ENCODE assay signal across 14 cellular contexts in genomic region chr15:68888419-68888818, GRCh38.
A peak's percentile ranks its signal among the peaks of the same experiment; 100 is the strongest.
DNase-seq lines count a peak whose midpoint lies in the region; ATAC-seq, FAIRE-seq and TF ChIP-seq lines count a peak whose summit lies in the region.
"Had no signal": no experiment of that assay in that cellular context is flagged by ENCODE, and none has a peak within 500 bp of the region (broad histone marks: within the 10 kb centered on the region; RNA-seq: fewer than 3 reads in every experiment).

No MANE protein-coding gene starts in this region.

- no peaks in the 10 kb centered on the region for H3K4me1 ChIP-seq in iPS-15b (ENCODE audit: control insufficient read depth, insufficient read depth, low read length)

- H3K9me3 ChIP-seq in iPS-15b (ENCODE audit: control insufficient read depth, insufficient read depth, low read length): no peaks in the 10 kb centered on the region

- no peak overlapping the region for H3K9ac ChIP-seq in iPS-15b (ENCODE audit: low read depth, low read length)

- peaks cover 5% of the 10 kb centered on the region for H3K27me3 Mint-ChIP-seq in activated T-cell treated with anti-CD3 and anti-CD28 coated beads, Interleukin-2, amount 50 U/mL, for 24 hours

- H3K4me1 Mint-ChIP-seq in activated T-cell treated with anti-CD3 and anti-CD28 coated beads, Interleukin-2, amount 50 U/mL, for 24 hours (ENCODE audit: low read depth): no peaks in the 10 kb centered on the region

- no peak overlapping the region for H3K27ac Mint-ChIP-seq in activated T-cell treated with anti-CD3 and anti-CD28 coated beads, Interleukin-2, amount 50 U/mL, for 24 hours

- FAIRE-seq in urothelium cell line (lab: Jason Lieb, UNC): peak; percentile 86

- no peak for TF ChIP-seq POLR2A in GM18505 (IDR thresholded peaks at IDR 0.05; ENCODE audit: borderline replicate concordance, extremely low read depth, insufficient read depth, insufficient read length)

- H3K9me3 Mint-ChIP-seq in activated T-cell treated with anti-CD3 and anti-CD28 coated beads, Interleukin-2, amount 50 U/mL, for 24 hours: no peaks in the 10 kb centered on the region

- peak overlapping the region; percentile 48 for H3K4me3 ChIP-seq in iPS-15b (ENCODE audit: low read depth, low read length)

- peak overlapping the region; percentile 63 for H3K4me3 Mint-ChIP-seq in activated T-cell treated with anti-CD3 and anti-CD28 coated beads, Interleukin-2, amount 50 U/mL, for 24 hours

- DNase-seq in stimulated activated CD4-positive, alpha-beta T cell treated with anti-CD3 and anti-CD28 coated beads, Interleukin-2, amount 100 ng/mL, for 24 hours: peak; percentile 17 to 19
- no peak for DNase-seq in stimulated activated CD4-positive, alpha-beta T cell treated with anti-CD3 and anti-CD28 coated beads, Interleukin-2, amount 100 ng/mL, for 48 hours
- peak; percentile 32 for DNase-seq in activated T-cell treated with anti-CD3 and anti-CD28 coated beads, Interleukin-2, amount 50 U/mL, for 24 hours
- no peak for DNase-seq in urothelium cell line (ENCODE audit: low spot score)
- no peak for DNase-seq in nucleus accumbens (lab: John Stamatoyannopoulos, UW)
- DNase-seq: activated effector memory CD4-positive, alpha-beta T cell treated with anti-CD3 and anti-CD28 coated beads, Interleukin-2, amount 50 U/mL, for 16 hours; EL; posterior cingulate gyrus; SHP77; stimulated activated naive CD4-positive, alpha-beta T cell treated with Interleukin-2 at 50 U/mL for 16 hours had no signal

- H3K36me3 Mint-ChIP-seq in activated T-cell treated with anti-CD3 and anti-CD28 coated beads, Interleukin-2, amount 50 U/mL, for 24 hours (ENCODE audit: low read depth): no peaks in the 10 kb centered on the region

- no peaks in the 10 kb centered on the region for H3K27me3 ChIP-seq in iPS-15b (ENCODE audit: control insufficient read depth, insufficient read depth, low read length)

- H3K36me3 ChIP-seq in iPS-15b (ENCODE audit: control insufficient read depth, insufficient read depth, low read length): no peaks in the 10 kb centered on the region

- ATAC-seq in GM18505 (IDR thresholded peaks at IDR 0.05; ENCODE audit: unreplicated experiment) (no peak), GM19035 (IDR thresholded peaks at IDR 0.05; ENCODE audit: unreplicated experiment) (no peak)
- ATAC-seq: esophagus mucosa had no signal

Comparison
In these comparisons a context has a peak if more than half of its experiments do, and no peak if none do; other contexts are left out.
1. DNase-seq: peak in stimulated activated CD4-positive, alpha-beta T cell treated with anti-CD3 and anti-CD28 coated beads, Interleukin-2, amount 100 ng/mL, for 24 hours (2 of 2) and activated T-cell treated with anti-CD3 and anti-CD28 coated beads, Interleukin-2, amount 50 U/mL, for 24 hours (single experiment); none in stimulated activated CD4-positive, alpha-beta T cell treated with anti-CD3 and anti-CD28 coated beads, Interleukin-2, amount 100 ng/mL, for 48 hours (0 of 2), urothelium cell line (single experiment) and nucleus accumbens (0 of 56).